1 cellular context compared by ENCODE assay signal in genomic region chr14:49692895-49693737, GRCh38.
TF ChIP-seq lines count a peak whose summit lies in the region.

KLHDC1 (plus strand) TSS chr14:49693120; CDS start chr14:49693195, 75 bp downstream.

TF ChIP-seq in K562, 482 proteins besides CTCF, POLR2A, EP300 and RAD21 (continued from another document and continues in another):
- peak; percentile 6 for TF ChIP-seq PRDM10 (IDR thresholded peaks at IDR 0.05; ENCODE audit: partially characterized antibody)
- peak; percentile 65; the same call in 1 of the 2 replicates for TF ChIP-seq ZBTB2 (IDR thresholded peaks at IDR 0.05)
- no peak for TF ChIP-seq RERE (CRISPR knock-in tag; IDR thresholded peaks at IDR 0.05; ENCODE audit: borderline replicate concordance)
- no peak for TF ChIP-seq IRF1 (CRISPR knock-in tag; IDR thresholded peaks at IDR 0.05; ENCODE audit: borderline replicate concordance)
- no peak for TF ChIP-seq FOXK2 (conservative IDR thresholded peaks at IDR 0.05 in 1 of 2, IDR thresholded peaks at IDR 0.05 in 1 of 2; ENCODE audit: low read depth in 2 of 2)
- no peak for TF ChIP-seq SNIP1 (IDR thresholded peaks at IDR 0.05; ENCODE audit: low read depth)
- TF ChIP-seq CCAR2 (IDR thresholded peaks at IDR 0.05; ENCODE audit: low read depth, low read length) = no peak
- no peak for TF ChIP-seq ZNF280B (CRISPR knock-in tag; IDR thresholded peaks at IDR 0.05)
- TF ChIP-seq SRSF9 (IDR thresholded peaks at IDR 0.05; ENCODE audit: borderline replicate concordance, low read depth, low read length) = no peak
- TF ChIP-seq PTRF (tag; IDR thresholded peaks at IDR 0.05) = no peak
- TF ChIP-seq BHLHE40 (IDR thresholded peaks at IDR 0.05; ENCODE audit: low read length) = no peak
- no peak for TF ChIP-seq E4F1 (CRISPR knock-in tag; IDR thresholded peaks at IDR 0.05; ENCODE audit: borderline replicate concordance)
- TF ChIP-seq ZNF212 (CRISPR knock-in tag; IDR thresholded peaks at IDR 0.05) = no peak
- TF ChIP-seq POLR2G (IDR thresholded peaks at IDR 0.05; ENCODE audit: low read depth, low read length) = peak; percentile 92
- no peak for TF ChIP-seq RUNX1 (IDR thresholded peaks at IDR 0.05; ENCODE audit: low read depth)
- TF ChIP-seq SMAD1 (IDR thresholded peaks at IDR 0.05; ENCODE audit: low read depth, low read length, partially characterized antibody) = no peak
- TF ChIP-seq CREB5 (CRISPR knock-in tag; IDR thresholded peaks at IDR 0.05) = no peak
- no peak for TF ChIP-seq THAP12 (CRISPR knock-in tag; IDR thresholded peaks at IDR 0.05)
- TF ChIP-seq E2F6 (IDR thresholded peaks at IDR 0.05; ENCODE audit: borderline replicate concordance in 1 of 2, extremely low read depth in 1 of 2, insufficient read depth in 1 of 2, insufficient read length in 1 of 2, low read depth in 1 of 2, low read length in 1 of 2, poor library complexity in 1 of 2, severe bottlenecking in 1 of 2) = peak; percentile 40 to 65
- TF ChIP-seq CLOCK (CRISPR knock-in tag; IDR thresholded peaks at IDR 0.05; ENCODE audit: borderline replicate concordance) = no peak
- TF ChIP-seq NFRKB (IDR thresholded peaks at IDR 0.05; ENCODE audit: low read depth) = 0 out of 2 replicates have a peak, but pooled peaks have one; percentile 48
- TF ChIP-seq PHF8 (IDR thresholded peaks at IDR 0.05; ENCODE audit: borderline replicate concordance, low read length) = peak; percentile 88; the same call in 1 of the 2 replicates
- peak; percentile 65; the same call in 1 of the 2 replicates for TF ChIP-seq ZNF511 (CRISPR knock-in tag; IDR thresholded peaks at IDR 0.05)
- no peak for TF ChIP-seq NCOR1 (IDR thresholded peaks at IDR 0.05)
- no peak for TF ChIP-seq ERF (CRISPR knock-in tag; IDR thresholded peaks at IDR 0.05)
- TF ChIP-seq IFI16 (CRISPR knock-in tag; IDR thresholded peaks at IDR 0.05) = no peak
